Comparison of ENCODE assay signal across 15 cellular contexts in the genomic region with DNA sequence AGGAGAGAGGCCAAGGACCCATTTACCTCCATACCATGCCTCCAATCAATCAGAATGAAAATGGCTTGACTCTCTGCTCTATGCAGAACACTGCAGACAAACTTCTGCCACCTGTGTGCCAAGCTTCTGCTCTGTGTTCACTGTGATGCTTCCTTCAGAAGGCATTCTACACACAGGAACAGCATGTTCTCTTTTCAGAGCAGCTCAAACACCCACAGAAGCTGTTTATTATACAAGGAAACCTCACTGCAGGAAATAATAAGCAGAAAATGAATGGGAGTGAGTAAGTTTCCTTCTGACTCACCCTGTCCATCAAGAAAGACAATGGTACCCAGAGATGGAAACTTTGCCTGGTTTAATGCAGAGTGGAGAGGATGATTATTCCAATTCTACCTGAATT. TPM values are rescaled to one million over a fixed set of nuclear protein-coding genes. Genes with fewer than 3 reads are reported as not detected.
A peak's percentile ranks its signal among the peaks of the same experiment; 100 is the strongest.
DNase-seq lines count a peak whose midpoint lies in the region; ATAC-seq and TF ChIP-seq lines count a peak whose summit lies in the region.
"Had no signal": no experiment of that assay in that cellular context is flagged by ENCODE, and none has a peak within 500 bp of the region (broad histone marks: within the 10 kb centered on the region; RNA-seq: fewer than 3 reads in every experiment).

No MANE protein-coding gene starts in this region.

- CTCF ChIA-PET in IMR-90 (lab: Yijun Ruan, JAX) = no interaction called here

- H2AFZ ChIP-seq in IMR-90 (replicated peaks; ENCODE audit: low read length, poor library complexity) = no peak overlapping the region

- H4K20me1 ChIP-seq in IMR-90 (ENCODE audit: insufficient read depth, low read length) = no peaks in the 10 kb centered on the region

- peaks cover 24% of the 10 kb centered on the region for H3K27me3 ChIP-seq in IMR-90 (ENCODE audit: control insufficient read depth, insufficient read depth, low read length)

- no peak overlapping the region for H3K56ac ChIP-seq in IMR-90 (ENCODE audit: extremely low read depth, insufficient read depth, low read length)

- no peak overlapping the region for H3K9ac ChIP-seq in IMR-90 (ENCODE audit: low read depth, low read length)

- no peak overlapping the region for H2BK120ac ChIP-seq in IMR-90 (ENCODE audit: low read depth, low read length)

- H3K4me2 ChIP-seq in IMR-90 (ENCODE audit: low read depth, low read length) = no peak overlapping the region

- no peaks in the 10 kb centered on the region for H3K79me1 ChIP-seq in IMR-90 (ENCODE audit: low read depth in 1 of 2, low read length in 2 of 2)

- H2BK5ac ChIP-seq in IMR-90 (ENCODE audit: low read depth, low read length, poor library complexity, severe bottlenecking) = no peak overlapping the region

- TF ChIP-seq CTCF in IMR-90 (conservative IDR thresholded peaks at IDR 0.05; ENCODE audit: low read depth, low read length) (no peak), cardiac fibroblast (IDR thresholded peaks at IDR 0.05; ENCODE audit: low read depth, low read length) (no peak)

- 0 out of 2 replicates have a peak, but pooled peaks cover 2% of the 10 kb centered on the region for H3K9me1 ChIP-seq in IMR-90 (ENCODE audit: insufficient read depth, low read length)

- TF ChIP-seq RAD21 in IMR-90 (IDR thresholded peaks at IDR 0.05; ENCODE audit: low read length) = no peak

- no peak overlapping the region for H2AK5ac ChIP-seq in IMR-90 (ENCODE audit: low read depth, low read length)

- H3K9me3 ChIP-seq in IMR-90 (ENCODE audit: control insufficient read depth, insufficient read depth, low read length) = no peaks in the 10 kb centered on the region
- H3K9me3 ChIP-seq: prostate gland had no signal

- H4K5ac ChIP-seq in IMR-90 (ENCODE audit: low read depth, low read length) = no peak overlapping the region

- TF ChIP-seq POLR2A in IMR-90 (IDR thresholded peaks at IDR 0.05; ENCODE audit: low read depth, low read length) = no peak

- in situ Hi-C loops in IMR-90 (cut with MboI; ENCODE audit: low sequenced_read_pairs) = loop anchor here (10.0 kb wide), 1 partner anchor 252 kb away; no protein-coding TSS in a partner anchor

- H2BK20ac ChIP-seq in IMR-90 (ENCODE audit: low read depth, low read length) = no peak overlapping the region

- ATAC-seq in IMR-90 (ENCODE audit: low read depth) = no peak
- no peak for ATAC-seq in GM21529 (IDR thresholded peaks at IDR 0.05; ENCODE audit: unreplicated experiment)

- no TSS peak for BruUV-seq in IMR-90 (replicated peaks; lab: Mats Ljungman, UMichigan)

- no peak overlapping the region for H4K8ac ChIP-seq in IMR-90 (ENCODE audit: low read depth in 2 of 2, low read length in 2 of 2)

- no peak overlapping the region for H2BK15ac ChIP-seq in IMR-90 (ENCODE audit: low read depth, low read length)

- H3K36me3 ChIP-seq in IMR-90 (ENCODE audit: control insufficient read depth, insufficient read depth, low read length) = no peaks in the 10 kb centered on the region
- H3K36me3 ChIP-seq: prostate gland had no signal

- H2AK9ac ChIP-seq in IMR-90 (replicated peaks; ENCODE audit: low read depth, low read length, poor library complexity) = no peak overlapping the region

- H4K91ac ChIP-seq in IMR-90 (ENCODE audit: insufficient read depth, low read depth, low read length) = no peak overlapping the region

- dilution Hi-C loops in IMR-90 (cut with HindIII; ENCODE audit: low sequenced_read_pairs, unreplicated experiment) = loop anchor here (25.0 kb wide), 1 partner anchor 259 kb away; no protein-coding TSS in a partner anchor

- no peak overlapping the region for H3K23ac ChIP-seq in IMR-90 (ENCODE audit: low read depth, low read length)

- H3K27ac ChIP-seq in IMR-90 (ENCODE audit: insufficient read depth, low read length) = no peak overlapping the region
- H3K27ac ChIP-seq: prostate gland had no signal

- POLR2A ChIA-PET in IMR-90 (lab: Charles Lee; ENCODE audit: unreplicated experiment) = no interaction called here

- H3K4me1 ChIP-seq in IMR-90 (ENCODE audit: control insufficient read depth, insufficient read depth, low read length) = 0 out of 2 replicates have a peak, but pooled peaks cover 2% of the 10 kb centered on the region
- H3K4me1 ChIP-seq: prostate gland had no signal

- intact Hi-C loops in IMR-90 (cut with micrococcal nuclease) = loop anchor here (10.0 kb wide), 2 partner anchors 102 to 282 kb away; no protein-coding TSS in a partner anchor

- H3K14ac ChIP-seq in IMR-90 (replicated peaks; ENCODE audit: low read depth, low read length) = no peak overlapping the region

- peak; percentile 58 for DNase-seq in COLO829 (ENCODE audit: low spot score)
- peak; percentile 15 for DNase-seq in IMR-90
- peak; percentile 44 to 74 for DNase-seq in cardiac fibroblast (ENCODE audit: low read depth in 2 of 2)
- peak; percentile 29 to 91 for DNase-seq in lung microvascular endothelial cell (ENCODE audit: low read depth in 2 of 2)
- no peak for DNase-seq in EL
- DNase-seq in NCI-H1417 (lab: John Stamatoyannopoulos, UW) = no peak
- DNase-seq in NCI-H2171 (lab: John Stamatoyannopoulos, UW) = no peak
- DNase-seq: activated CD4-positive, alpha-beta memory T cell treated with anti-CD3 and anti-CD28 coated beads for 36 hours; endodermal cell; KG1; midbrain; NCI-H187 treated with DMSO at 0.1 percent for 48 hours; stimulated activated CD4-positive, alpha-beta T cell treated with anti-CD3 and anti-CD28 coated beads, Interleukin-4, amount 100 ng/mL, for 4 hours had no signal

- no peak overlapping the region for H3K18ac ChIP-seq in IMR-90 (ENCODE audit: low read depth, low read length)

- no peak overlapping the region for H3K4me3 ChIP-seq in IMR-90 (ENCODE audit: insufficient read depth, low read depth, low read length)
- H3K4me3 ChIP-seq in cardiac fibroblast (replicated peaks in 1 of 2; ENCODE audit: low read depth in 2 of 2, low read length in 2 of 2) = no peak overlapping the region
- H3K4me3 ChIP-seq: prostate gland had no signal

- no peak overlapping the region for H3K4ac ChIP-seq in IMR-90 (ENCODE audit: low read depth, low read length)

TF ChIP-seq in IMR-90, 13 proteins besides CTCF, POLR2A, EP300 and RAD21:
- TF ChIP-seq USF2 (IDR thresholded peaks at IDR 0.05; ENCODE audit: low read depth, low read length) (no peak), RCOR1 (IDR thresholded peaks at IDR 0.05; ENCODE audit: insufficient replicate concordance, low read length) (no peak), BHLHE40 (IDR thresholded peaks at IDR 0.05; ENCODE audit: low read depth, low read length) (no peak), FOS (IDR thresholded peaks at IDR 0.05; ENCODE audit: low read depth, low read length) (no peak)

RNA-seq across cellular contexts. Expression of gene ESR2, which starts 2.4 kb away (rescaled TPM):
- under 0.01 TPM in 2 replicates for total RNA-seq in IMR-90 (2012; rRNA removed)
- polyA plus RNA-seq in IMR-90 (2012; rRNA removed) = 0.03 TPM in 1 of 2 replicates, not detected in the other
- 0.01 and 0.04 TPM in 2 replicates for polyA plus RNA-seq in IMR-90 (2012; cell fraction: cytosol; rRNA removed)
- 0.05 and 0.06 TPM in 2 replicates for polyA plus RNA-seq in IMR-90 (2012; cell fraction: nucleus; rRNA removed; ENCODE audit: low replicate concordance)
- under 0.01 and 0.44 TPM in 2 replicates for total RNA-seq in lung microvascular endothelial cell

Comparison
In these comparisons a context has a peak if more than half of its experiments do, and no peak if none do; other contexts are left out.
1. DNase-seq: peak in COLO829 (single experiment), IMR-90 (single experiment), cardiac fibroblast (2 of 2) and lung microvascular endothelial cell (2 of 2); none in EL (single experiment), NCI-H1417 (0 of 3) and NCI-H2171 (single experiment).